8 cellular contexts compared by ENCODE assay signal in genomic region chr6:31660224-31660997, GRCh38. TPM values are rescaled to one million over a fixed set of nuclear protein-coding genes. Genes with fewer than 3 reads are reported as not detected.
DNase-seq lines count a peak whose midpoint lies in the region; ATAC-seq and TF ChIP-seq lines count a peak whose summit lies in the region.

A gene with protein sequence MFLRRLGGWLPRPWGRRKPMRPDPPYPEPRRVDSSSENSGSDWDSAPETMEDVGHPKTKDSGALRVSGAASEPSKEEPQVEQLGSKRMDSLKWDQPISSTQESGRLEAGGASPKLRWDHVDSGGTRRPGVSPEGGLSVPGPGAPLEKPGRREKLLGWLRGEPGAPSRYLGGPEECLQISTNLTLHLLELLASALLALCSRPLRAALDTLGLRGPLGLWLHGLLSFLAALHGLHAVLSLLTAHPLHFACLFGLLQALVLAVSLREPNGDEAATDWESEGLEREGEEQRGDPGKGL (minus strand): TSS chr6:31660778. CDS start chr6:31659947, 831 bp downstream.

- H3K9ac ChIP-seq in HUES64 (ENCODE audit: low read depth, low read length) = peak within 1 kb of the TSS; percentile 91
- peak within 1 kb of the TSS; percentile 99 for H3K9ac ChIP-seq in OCI-LY3 (ENCODE audit: low read length)

- under 1% methylated on average over 51 of the region's 51 CpGs for WGBS in HUES64

- H3K4me3 ChIP-seq in ACC112 (ENCODE audit: low read depth, low read length) (peak within 1 kb of the TSS; percentile 91), HUES64 (ENCODE audit: low read length) (peak within 1 kb of the TSS; percentile 83), OCI-LY3 (ENCODE audit: low read length) (peak within 1 kb of the TSS; percentile 100), epithelial cell of esophagus (ENCODE audit: low read length) (peak within 1 kb of the TSS; percentile 96), mononuclear cell (ENCODE audit: low read length) (peak within 1 kb of the TSS; percentile 86)

- TF ChIP-seq CTCF in OCI-LY3 (IDR thresholded peaks at IDR 0.05; ENCODE audit: low read depth, low read length) (no peak), epithelial cell of esophagus (IDR thresholded peaks at IDR 0.05; ENCODE audit: insufficient read depth, low read depth, low read length, missing control alignments) (no peak)

- H3K79me2 ChIP-seq in ACC112 (ENCODE audit: control insufficient read depth, insufficient read depth, low read length, unreplicated experiment) (peaks cover 66% of the 10 kb centered on the region), OCI-LY3 (ENCODE audit: low read length) (peaks cover 39% of the 10 kb centered on the region)

- H2AFZ ChIP-seq in ACC112 (ENCODE audit: low read length, unreplicated experiment) = peak within 1 kb of the TSS; percentile 35
- H2AFZ ChIP-seq in OCI-LY3 (ENCODE audit: low read depth, low read length) = no peak within 1 kb of the TSS

- H3K27me3 ChIP-seq in ACC112 (ENCODE audit: insufficient read depth, low read length) (no peaks in the 10 kb centered on the region), HUES64 (ENCODE audit: insufficient read depth, low read length) (no peaks in the 10 kb centered on the region), OCI-LY3 (ENCODE audit: low read depth, low read length) (no peaks in the 10 kb centered on the region), mononuclear cell (ENCODE audit: insufficient read depth, low read length) (no peaks in the 10 kb centered on the region)

- H4K20me1 ChIP-seq in OCI-LY3 (ENCODE audit: insufficient read depth, low read length) = no peaks in the 10 kb centered on the region

- ATAC-seq in GM18909 (IDR thresholded peaks at IDR 0.05; ENCODE audit: poor library complexity, unreplicated experiment) = peak; percentile 42

- H3K4me2 ChIP-seq in OCI-LY3 (ENCODE audit: low read length) = peak within 1 kb of the TSS; percentile 100

- H3K9me3 ChIP-seq in HUES64 (ENCODE audit: insufficient read depth, low read depth, low read length) (no peaks in the 10 kb centered on the region), OCI-LY3 (ENCODE audit: insufficient read depth, low read length) (peaks cover 3% of the 10 kb centered on the region; the same call in 1 of the 2 replicates), mononuclear cell (ENCODE audit: low read depth, low read length) (no peaks in the 10 kb centered on the region)

- H3K36me3 ChIP-seq in ACC112 (ENCODE audit: insufficient read depth, low read length) (0 out of 2 replicates have a peak, but pooled peaks cover 4% of the 10 kb centered on the region), HUES64 (ENCODE audit: insufficient read depth, low read length) (peaks cover 38% of the 10 kb centered on the region), OCI-LY3 (replicated peaks; ENCODE audit: low read depth, low read length) (peaks cover 17% of the 10 kb centered on the region)

- H3K4me1 ChIP-seq in ACC112 (ENCODE audit: control insufficient read depth, insufficient read depth, low read length, unreplicated experiment) (peaks cover 14% of the 10 kb centered on the region), HUES64 (ENCODE audit: insufficient read depth, low read length) (peaks cover 19% of the 10 kb centered on the region), OCI-LY3 (ENCODE audit: low read length) (peaks cover 33% of the 10 kb centered on the region), mononuclear cell (ENCODE audit: insufficient read depth, low read length) (peaks cover 72% of the 10 kb centered on the region)

- peak; percentile 68 for DNase-seq in activated T-cell treated with anti-CD3 and anti-CD28 coated beads for 24 hours (ENCODE audit: low read depth)
- peak; percentile 79 for DNase-seq in epithelial cell of esophagus (ENCODE audit: low read depth)
- DNase-seq in stimulated activated CD8-positive, alpha-beta memory T cell treated with anti-CD3 and anti-CD28 coated beads, Interleukin-4, amount 100 ng/mL, for 4 hours (ENCODE audit: low read depth in 2 of 2, low spot score in 1 of 2) = peak; percentile 37 to 60

- H3K27ac ChIP-seq in ACC112 (ENCODE audit: low read depth, low read length) (peak within 1 kb of the TSS; percentile 52), HUES64 (ENCODE audit: low read depth, low read length) (peak within 1 kb of the TSS; percentile 88), OCI-LY3 (ENCODE audit: low read length) (peak within 1 kb of the TSS; percentile 71)

RNA-seq across cellular contexts. Expression of the gene that starts here (rescaled TPM):
- polyA plus RNA-seq in HUES64 (2013, experiment 1 of 2) = 10.1 TPM
- 9.1 TPM for polyA plus RNA-seq in HUES64 (2013, experiment 2 of 2)
- 14.6 TPM for total RNA-seq in mononuclear cell

Comparison
In these comparisons a context has a peak if more than half of its experiments do, and no peak if none do; other contexts are left out.
1. Peak in every context shown above with its lines: DNase-seq, ATAC-seq, H3K4me3 ChIP-seq and H3K27ac ChIP-seq.